ENCODE assay signal across 18 cellular contexts in the genomic region with DNA sequence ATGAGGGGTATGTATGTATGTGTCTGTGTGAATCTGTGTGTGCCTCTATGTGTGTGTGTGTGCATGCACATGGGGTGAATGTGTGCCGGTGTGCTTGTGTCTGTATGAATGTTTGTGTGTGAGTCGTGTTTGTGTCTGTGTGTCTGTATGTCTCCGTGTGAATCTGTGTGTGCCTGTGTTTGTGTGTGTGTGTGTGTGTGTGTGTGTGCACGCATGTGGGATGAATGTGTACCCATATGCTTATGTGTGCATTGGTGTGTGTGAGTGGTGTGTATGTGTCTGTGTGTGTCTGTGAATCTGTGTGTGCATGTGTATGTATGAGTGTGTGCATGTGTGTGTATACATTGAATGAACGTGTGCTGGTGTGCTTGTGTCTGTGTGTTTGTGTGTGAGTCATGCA.
DNase-seq lines count a peak whose midpoint lies in the region; ATAC-seq, FAIRE-seq and TF ChIP-seq lines count a peak whose summit lies in the region.
"Had no signal": no experiment of that assay in that cellular context is flagged by ENCODE, and none has a peak within 500 bp of the region (broad histone marks: within the 10 kb centered on the region; RNA-seq: fewer than 3 reads in every experiment).

No MANE protein-coding gene starts in this region.

- H3K27me3 Mint-ChIP-seq in endodermal cell (ENCODE audit: insufficient read depth), result no peaks in the 10 kb centered on the region

- in situ Hi-C loops in HepG2 (cut with HindIII; ENCODE audit: extremely low pct_ligation_motif_present, low pct_unique_long_range_greater_than_20kb), result no loop called here
- in situ Hi-C loops in GM12878 (cut with MboI), result no loop called here

- H3K4me3 ChIP-seq in HepG2 (replicated peaks in 1 of 3; ENCODE audit: insufficient read depth in 1 of 3, low read depth in 2 of 3, low read length in 3 of 3), result no peak overlapping the region
- no peak overlapping the region for H3K4me3 ChIP-seq in right lobe of liver
- no peak overlapping the region for H3K4me3 ChIP-seq in GM12878
- no peak overlapping the region for H3K4me3 ChIP-seq in endodermal cell (ENCODE audit: low read length)
- H3K4me3 ChIP-seq in esophagus squamous epithelium, result no peak overlapping the region
- H3K4me3 ChIP-seq: BLaER1, HAP-1 had no signal

- no peaks in the 10 kb centered on the region for H3K79me2 ChIP-seq in HepG2 (ENCODE audit: insufficient read depth, low read length)
- H3K79me2 ChIP-seq in GM12878 (ENCODE audit: control insufficient read depth, insufficient read depth, low read length), result no peaks in the 10 kb centered on the region

- no peaks in the 10 kb centered on the region for H3K36me3 Mint-ChIP-seq in endodermal cell (ENCODE audit: low read depth)
- H3K36me3 Mint-ChIP-seq: CD14-positive monocyte; CD4-positive, alpha-beta memory T cell had no signal

- TF ChIP-seq CTCF in HepG2 (CRISPR knock-in tag; IDR thresholded peaks at IDR 0.05) (no peak), right lobe of liver (IDR thresholded peaks at IDR 0.05) (no peak), GM12878 (IDR thresholded peaks at IDR 0.05 in 2 of 3, conservative IDR thresholded peaks at IDR 0.05 in 1 of 3; ENCODE audit: control insufficient read depth in 2 of 3, extremely low read depth in 1 of 3, insufficient read depth in 1 of 3, low read depth in 3 of 3, low read length in 3 of 3) (no peak), endodermal cell (conservative IDR thresholded peaks at IDR 0.05) (no peak), esophagus squamous epithelium (IDR thresholded peaks at IDR 0.05) (no peak)

- no peaks in the 10 kb centered on the region for H3K4me1 ChIP-seq in HepG2 (ENCODE audit: insufficient read depth, low read length)
- H3K4me1 ChIP-seq in right lobe of liver, result no peaks in the 10 kb centered on the region
- no peaks in the 10 kb centered on the region for H3K4me1 ChIP-seq in GM12878 (ENCODE audit: control insufficient read depth, insufficient read depth, low read length)
- H3K4me1 ChIP-seq in endodermal cell (ENCODE audit: control insufficient read depth, insufficient read depth, low read length), result peaks cover 4% of the 10 kb centered on the region
- no peaks in the 10 kb centered on the region for H3K4me1 ChIP-seq in esophagus squamous epithelium
- H3K4me1 ChIP-seq: BLaER1, HAP-1 had no signal

- no peak overlapping the region for H3K9ac ChIP-seq in HepG2 (ENCODE audit: insufficient read depth, low read depth, low read length)
- no peak overlapping the region for H3K9ac ChIP-seq in GM12878 (ENCODE audit: control insufficient read depth, insufficient read depth, low read length)
- no peak overlapping the region for H3K9ac ChIP-seq in endodermal cell (ENCODE audit: extremely low read depth, low read length, poor library complexity, severe bottlenecking)
- H3K9ac ChIP-seq: BLaER1 had no signal

- no peak overlapping the region for H3K4me2 ChIP-seq in HepG2 (ENCODE audit: low read depth, low read length)
- H3K4me2 ChIP-seq in GM12878 (ENCODE audit: control insufficient read depth, insufficient read depth), result no peak overlapping the region
- H3K4me2 ChIP-seq: BLaER1 had no signal

- H3K27ac Mint-ChIP-seq in endodermal cell, result no peak overlapping the region
- H3K27ac Mint-ChIP-seq: CD14-positive monocyte; CD4-positive, alpha-beta memory T cell; HFFc6 had no signal

- CTCF ChIA-PET in HepG2 (lab: Yijun Ruan, JAX; ENCODE audit: low intra/inter-chr PET ratio, low total read pairs), result no interaction called here
- CTCF ChIA-PET in GM12878 (lab: Yijun Ruan, JAX), result no interaction called here

- H3K4me1 Mint-ChIP-seq in endodermal cell, result peaks cover 11% of the 10 kb centered on the region
- H3K4me1 Mint-ChIP-seq: CD14-positive monocyte; CD4-positive, alpha-beta memory T cell had no signal

- SMC1A ChIA-PET in GM12878 (lab: Charles Lee; ENCODE audit: uncharacterized antibody, unreplicated experiment), result no interaction called here

- no peaks in the 10 kb centered on the region for H4K20me1 ChIP-seq in HepG2 (ENCODE audit: insufficient read depth, low read length)
- no peaks in the 10 kb centered on the region for H4K20me1 ChIP-seq in GM12878 (ENCODE audit: control insufficient read depth, insufficient read depth)
- H4K20me1 ChIP-seq: BLaER1 had no signal

- RAD21 ChIA-PET in GM12878 (lab: Charles Lee; ENCODE audit: unreplicated experiment), result no interaction called here

- no peak for TF ChIP-seq EP300 in HepG2 (IDR thresholded peaks at IDR 0.05; ENCODE audit: low read depth in 2 of 2, low read length in 2 of 2)
- TF ChIP-seq EP300 in HepG2 (CRISPR knock-in tag; IDR thresholded peaks at IDR 0.05; ENCODE audit: borderline replicate concordance), result no peak
- TF ChIP-seq EP300 in GM12878 (IDR thresholded peaks at IDR 0.05; ENCODE audit: borderline replicate concordance in 1 of 2, control insufficient read depth in 1 of 2, low read depth in 2 of 2, low read length in 2 of 2), result no peak

- ATAC-seq in HepG2, result no peak
- no peak for ATAC-seq in right lobe of liver
- no peak for ATAC-seq in GM12878

- H2AFZ ChIP-seq in HepG2 (ENCODE audit: low read length) (no peak overlapping the region), GM12878 (ENCODE audit: control insufficient read depth, low read depth, low read length) (no peak overlapping the region)

- TF ChIP-seq POLR2A in HepG2 (IDR thresholded peaks at IDR 0.05; ENCODE audit: insufficient read depth in 1 of 2, low read depth in 2 of 2, low read length in 2 of 2) (no peak), right lobe of liver (IDR thresholded peaks at IDR 0.05) (no peak), GM12878 (IDR thresholded peaks at IDR 0.05; ENCODE audit: low read depth, low read length) (no peak), esophagus squamous epithelium (IDR thresholded peaks at IDR 0.05) (no peak)

- DNase-seq in HepG2 (ENCODE audit: low spot score) (no peak), right lobe of liver (no peak), GM12878 (ENCODE audit: low read depth, low spot score) (no peak), endodermal cell (peak; percentile 12), urothelium cell line (ENCODE audit: low spot score) (no peak), NCI-H187 treated with DMSO at 0.1 percent for 48 hours (lab: John Stamatoyannopoulos, UW) (no peak), 8988T (no peak), esophagus squamous epithelium (lab: John Stamatoyannopoulos, UW) (no peak)
- DNase-seq: CD4-positive, alpha-beta memory T cell; DMS153; DMS79; GDM1; GOT3; HFFc6 had no signal

- POLR2A ChIA-PET in HepG2 (lab: Yijun Ruan, JAX) (no interaction called here), GM12878 (lab: Charles Lee) (no interaction called here)

- H3K27me3 ChIP-seq in HepG2 (ENCODE audit: control insufficient read depth in 1 of 2, insufficient read depth in 2 of 2, low read length in 2 of 2), result 0 out of 5 replicates have a peak, but pooled peaks cover 0 to 3% of the 10 kb centered on the region in 2 experiments
- H3K27me3 ChIP-seq in right lobe of liver, result no peaks in the 10 kb centered on the region
- H3K27me3 ChIP-seq in GM12878 (replicated peaks in 1 of 2; ENCODE audit: control insufficient read depth in 2 of 2, insufficient read depth in 2 of 2, low read length in 1 of 2), result no peaks in the 10 kb centered on the region; a peak in 2 of 4 replicates
- H3K27me3 ChIP-seq in endodermal cell (ENCODE audit: control insufficient read depth, insufficient read depth, low read length, poor library complexity, severe bottlenecking), result no peaks in the 10 kb centered on the region
- H3K27me3 ChIP-seq in esophagus squamous epithelium, result peaks cover 0 to 70% (median 0%) of the 10 kb centered on the region in 4 donors
- H3K27me3 ChIP-seq: BLaER1 had no signal

- H3K36me3 ChIP-seq in HepG2 (replicated peaks in 1 of 2; ENCODE audit: control insufficient read depth in 1 of 2, insufficient read depth in 2 of 2, low read length in 2 of 2), result no peaks in the 10 kb centered on the region
- no peaks in the 10 kb centered on the region for H3K36me3 ChIP-seq in right lobe of liver
- no peaks in the 10 kb centered on the region for H3K36me3 ChIP-seq in GM12878 (ENCODE audit: control insufficient read depth in 2 of 2, insufficient read depth in 2 of 2, low read length in 1 of 2)
- no peaks in the 10 kb centered on the region for H3K36me3 ChIP-seq in endodermal cell (ENCODE audit: control insufficient read depth, insufficient read depth, low read length)
- no peaks in the 10 kb centered on the region for H3K36me3 ChIP-seq in esophagus squamous epithelium
- H3K36me3 ChIP-seq: BLaER1, HAP-1 had no signal

- no peaks in the 10 kb centered on the region for H3K9me3 Mint-ChIP-seq in endodermal cell
- H3K9me3 Mint-ChIP-seq: HFFc6 had no signal

- H3K9me3 ChIP-seq in HepG2 (ENCODE audit: low read length) (no peaks in the 10 kb centered on the region), right lobe of liver (no peaks in the 10 kb centered on the region), GM12878 (replicated peaks; ENCODE audit: control insufficient read depth, insufficient read depth, low read length) (no peaks in the 10 kb centered on the region), endodermal cell (ENCODE audit: control insufficient read depth, low read length) (no peaks in the 10 kb centered on the region), esophagus squamous epithelium (no peaks in the 10 kb centered on the region)
- H3K9me3 ChIP-seq: BLaER1, HAP-1 had no signal

- intact Hi-C loops in HepG2 (cut with micrococcal nuclease; ENCODE audit: unreplicated experiment), result no loop called here
- intact Hi-C loops in right lobe of liver (cut with DNase I), result no loop called here
- intact Hi-C loops in GM12878 (cut with micrococcal nuclease; ENCODE audit: unreplicated experiment), result no loop called here
- intact Hi-C loops in esophagus squamous epithelium (cut with DNase I), result no loop called here

- no peak overlapping the region for H3K27ac ChIP-seq in HepG2 (ENCODE audit: extremely low read length, insufficient read depth, low read length)
- no peak overlapping the region for H3K27ac ChIP-seq in right lobe of liver
- H3K27ac ChIP-seq in GM12878 (ENCODE audit: control insufficient read depth, insufficient read depth), result no peak overlapping the region
- no peak overlapping the region for H3K27ac ChIP-seq in endodermal cell (ENCODE audit: low read depth, low read length)
- no peak overlapping the region for H3K27ac ChIP-seq in esophagus squamous epithelium
- H3K27ac ChIP-seq: 22Rv1, BLaER1 had no signal

- WGBS in HepG2 (ENCODE audit: low lambda C conversion rate), result 50% methylated on average over 4 of the region's 5 CpGs
- WGBS in right lobe of liver (ENCODE audit: insufficient coverage, low coverage, low lambda C conversion rate, missing lambda C conversion rate), result 90% methylated on average over 3 of the region's 5 CpGs
- WGBS in GM12878 (ENCODE audit: insufficient coverage, insufficient replicate concordance, low lambda C conversion rate, missing lambda C conversion rate), result 20% methylated on average over 5 of the region's 5 CpGs
- WGBS in endodermal cell (ENCODE audit: insufficient coverage in 1 of 2, insufficient read length in 1 of 2), 2 experiments, result 87 to 100% methylated on average over 1 to 5 of the region's 5 CpGs
- WGBS in esophagus squamous epithelium, 2 donors, result 85 to 92% methylated on average over 4 to 5 of the region's 5 CpGs

- no TSS peak for BruUV-seq in HepG2 (replicated peaks; lab: Mats Ljungman, UMichigan)
- no TSS peak for BruUV-seq in GM12878 (replicated peaks; lab: Mats Ljungman, UMichigan)

- FAIRE-seq in HepG2 (lab: Jason Lieb, UNC), result no peak
- FAIRE-seq in GM12878 (lab: Jason Lieb, UNC), result no peak
- FAIRE-seq in urothelium cell line (lab: Jason Lieb, UNC), result peak; percentile 91

- H3K4me3 Mint-ChIP-seq in endodermal cell, result no peak overlapping the region
- H3K4me3 Mint-ChIP-seq: CD14-positive monocyte; CD4-positive, alpha-beta memory T cell; HFFc6 had no signal

- TF ChIP-seq RAD21 in HepG2 (CRISPR knock-in tag; IDR thresholded peaks at IDR 0.05) (no peak), GM12878 (IDR thresholded peaks at IDR 0.05; ENCODE audit: insufficient read depth, low read depth, low read length) (no peak)

Comparison
In these comparisons a context has a peak if more than half of its experiments do, and no peak if none do; other contexts are left out.
1. Of the 75 proteins assayed by ChIP-seq in both HepG2 and GM12878: peak only in HepG2: FOXK2; only in GM12878: NR2C2 and PBX3; in both: none; in neither: 71; mixed calls (peak in some experiments, not most) for 1.